In genomic region chrX:103831803-103832544, GRCh38 we compare ENCODE assay signal across 8 cellular contexts. TPM values are rescaled to one million over a fixed set of nuclear protein-coding genes. Genes with fewer than 3 reads are reported as not detected.
DNase-seq lines count a peak whose midpoint lies in the region; ATAC-seq and TF ChIP-seq lines count a peak whose summit lies in the region.

Gene RAB9B, minus strand, starts transcription at chrX:103832257. Its CDS starts 6,473 bp downstream, at chrX:103825784.

- CTCF ChIA-PET in BJ (lab: Yijun Ruan, JAX): interaction anchor here (0.9 to 3.1 kb wide), 4 partner anchors 8 to 305 kb away, joined by 3 to 19 read pairs (median 4); no protein-coding TSS in a partner anchor
- CTCF ChIA-PET in activated naive CD4-positive, alpha-beta T cell treated with anti-CD3 and anti-CD28 coated beads for 36 hours (lab: Charles Lee): interaction anchor here (0.6 to 3.6 kb wide), 3 partner anchors 12 to 449 kb away, joined by 3 to 12 read pairs (median 6); no protein-coding TSS in a partner anchor

- POLR2A ChIA-PET in BJ (lab: Charles Lee): no interaction called here

- ATAC-seq in HG03442 (IDR thresholded peaks at IDR 0.05; ENCODE audit: unreplicated experiment) (peak; percentile 81), upper lobe of left lung (ENCODE audit: low FRiP score in 2 of 2) (peak; percentile 84 to 94)

- peak within 1 kb of the TSS; percentile 48 for H3K4me3 ChIP-seq in BJ (ENCODE audit: low read depth, low read length)
- peak within 1 kb of the TSS; percentile 26 to 63 (median 52) for H3K4me3 ChIP-seq in upper lobe of left lung

- TF ChIP-seq POLR2A in upper lobe of left lung (IDR thresholded peaks at IDR 0.05): no peak

- peak within 1 kb of the TSS; percentile 78 for H3K4me3 Mint-ChIP-seq in activated naive CD4-positive, alpha-beta T cell treated with anti-CD3 and anti-CD28 coated beads for 36 hours

- no peaks in the 10 kb centered on the region for H3K27me3 ChIP-seq in BJ (ENCODE audit: control insufficient read depth, insufficient read depth, low read length)
- H3K27me3 ChIP-seq in upper lobe of left lung: peaks cover 0 to 7% (median 0%) of the 10 kb centered on the region in 4 donors

- no peaks in the 10 kb centered on the region for H3K36me3 ChIP-seq in BJ (ENCODE audit: control insufficient read depth, insufficient read depth, low read length)
- H3K36me3 ChIP-seq in upper lobe of left lung: no peaks in the 10 kb centered on the region

- H3K27ac Mint-ChIP-seq in activated naive CD4-positive, alpha-beta T cell treated with anti-CD3 and anti-CD28 coated beads for 36 hours: no peak within 1 kb of the TSS

- no peaks in the 10 kb centered on the region for H3K9me3 Mint-ChIP-seq in activated naive CD4-positive, alpha-beta T cell treated with anti-CD3 and anti-CD28 coated beads for 36 hours

- DNase-seq in BJ (ENCODE audit: low read depth) (no peak), GM19240 (ENCODE audit: insufficient read length, low spot score) (peak; percentile 52), NOMO-1 treated with DMSO at 0.1 percent for 48 hours (lab: John Stamatoyannopoulos, UW; ENCODE audit: unreplicated experiment) (peak; percentile 34), glomerular visceral epithelial cell (ENCODE audit: extremely low spot score) (peak; percentile 68), nucleus accumbens (lab: John Stamatoyannopoulos, UW) (peak in 55 of 56 donors; percentile 1 to 82 (median 51)), upper lobe of left lung (peak; percentile 64 to 87)
- peak; percentile 66 for DNase-seq in activated naive CD4-positive, alpha-beta T cell treated with anti-CD3 and anti-CD28 coated beads for 36 hours

- intact Hi-C loops in activated naive CD4-positive, alpha-beta T cell treated with anti-CD3 and anti-CD28 coated beads for 36 hours (cut with micrococcal nuclease): no loop called here

- peaks cover 2% of the 10 kb centered on the region for H3K27me3 Mint-ChIP-seq in activated naive CD4-positive, alpha-beta T cell treated with anti-CD3 and anti-CD28 coated beads for 36 hours (ENCODE audit: low read depth)

- no peak for TF ChIP-seq CTCF in BJ (IDR thresholded peaks at IDR 0.05; ENCODE audit: insufficient read depth, low read depth, low read length)
- TF ChIP-seq CTCF in upper lobe of left lung (IDR thresholded peaks at IDR 0.05): no peak

- H3K4me1 ChIP-seq in upper lobe of left lung: no peaks in the 10 kb centered on the region

- H3K27ac ChIP-seq in upper lobe of left lung: peak within 1 kb of the TSS in 1 of 4 donors; percentile 32

- TF ChIP-seq EP300 in upper lobe of left lung (IDR thresholded peaks at IDR 0.05): no peak

- H3K4me1 Mint-ChIP-seq in activated naive CD4-positive, alpha-beta T cell treated with anti-CD3 and anti-CD28 coated beads for 36 hours (ENCODE audit: low read depth): peaks cover 2% of the 10 kb centered on the region

- no peaks in the 10 kb centered on the region for H3K36me3 Mint-ChIP-seq in activated naive CD4-positive, alpha-beta T cell treated with anti-CD3 and anti-CD28 coated beads for 36 hours (ENCODE audit: low read depth)

- 0 to 13% methylated on average over 3 to 50 of the region's 54 CpGs for WGBS in upper lobe of left lung, 2 donors

- H3K9me3 ChIP-seq in upper lobe of left lung: no peaks in the 10 kb centered on the region

RNA-seq across cellular contexts. Expression of gene RAB9B, which starts in this region (rescaled TPM):
- 0.39 and 0.82 TPM in 2 replicates for polyA plus RNA-seq in BJ (2011; rRNA removed)
- polyA minus RNA-seq in BJ (2011; rRNA and poly(A)+ RNA removed): 0.43 and 0.46 TPM in 2 replicates
- total RNA-seq in activated naive CD4-positive, alpha-beta T cell treated with anti-CD3 and anti-CD28 coated beads for 36 hours: under 1 TPM; 0.17 to 0.22 TPM
- total RNA-seq in upper lobe of left lung: 1 to 10 TPM in 2 of 6 donors, under 1 TPM in 3, not detected in 1; 0.37 to 1.1 (median 0.84) TPM

Comparison
In these comparisons a context has a peak if more than half of its experiments do, and no peak if none do; other contexts are left out.
1. Peak in DNase-seq in activated naive CD4-positive, alpha-beta T cell treated with anti-CD3 and anti-CD28 coated beads for 36 hours; RNA of the gene not detected or under 1 TPM.